Comparison of ENCODE assay signal across 9 cellular contexts in the genomic region with DNA sequence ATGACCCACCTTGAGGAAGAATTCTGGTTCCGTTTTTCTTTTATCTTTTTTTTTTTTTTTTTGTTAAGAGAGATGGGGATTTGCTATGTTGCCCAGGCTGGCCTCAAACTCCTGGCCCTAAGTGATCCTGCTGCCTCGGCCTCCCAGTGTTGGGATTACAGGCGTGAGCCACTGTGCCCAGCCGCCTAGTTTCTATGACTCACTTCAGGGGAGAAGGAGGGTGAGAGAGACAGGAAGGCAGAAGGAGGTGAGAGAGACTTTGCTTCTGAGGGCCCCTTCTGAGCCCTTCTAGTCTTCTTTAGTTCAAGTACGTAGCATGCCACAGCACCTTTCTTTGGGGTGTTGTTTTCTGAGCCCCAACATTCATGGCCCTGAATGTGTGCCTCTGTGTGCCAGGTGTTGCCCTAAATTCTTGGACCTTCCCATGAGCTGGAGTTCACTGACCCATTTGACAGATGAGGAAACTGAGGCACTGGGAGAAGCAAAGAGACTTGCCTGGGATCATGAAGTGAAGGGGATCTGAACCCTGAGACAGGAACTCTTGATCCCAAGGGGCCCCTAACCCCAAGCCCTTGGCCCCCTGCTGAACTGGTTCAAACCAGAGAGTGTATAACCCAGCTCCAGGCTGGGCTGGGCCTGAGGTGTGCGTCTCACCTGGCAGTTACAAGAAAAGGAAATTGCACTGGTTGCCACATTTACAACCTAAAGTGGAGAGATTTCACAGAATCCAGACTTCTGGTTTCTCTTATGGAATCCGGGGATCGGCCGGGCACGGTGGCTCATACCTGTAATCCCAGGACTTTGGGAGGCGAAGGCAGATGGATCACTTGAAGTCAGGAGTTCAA. TPM values are rescaled to one million over a fixed set of nuclear protein-coding genes. Genes with fewer than 3 reads are reported as not detected.
A peak's percentile ranks its signal among the peaks of the same experiment; 100 is the strongest.
DNase-seq lines count a peak whose midpoint lies in the region; TF ChIP-seq lines count a peak whose summit lies in the region.
"Had no signal": no experiment of that assay in that cellular context is flagged by ENCODE, and none has a peak within 500 bp of the region (broad histone marks: within the 10 kb centered on the region; RNA-seq: fewer than 3 reads in every experiment).

No MANE protein-coding gene starts in this region.

- peaks cover 27% of the 10 kb centered on the region for H3K36me3 Mint-ChIP-seq in T-helper 2 cell treated with Interferon-gamma antibody and Interleukin-4, amounts not matched to agents 5 μg/mL and 100 μg/mL, for 36 hours (ENCODE audit: low read depth)
- peaks cover 16% of the 10 kb centered on the region for H3K36me3 Mint-ChIP-seq in endothelial cell (ENCODE audit: low read depth, unreplicated experiment)
- no peaks in the 10 kb centered on the region for H3K36me3 Mint-ChIP-seq in progenitor cell of endocrine pancreas (ENCODE audit: insufficient read depth)

- no peaks in the 10 kb centered on the region for H3K27me3 Mint-ChIP-seq in T-helper 2 cell treated with Interferon-gamma antibody and Interleukin-4, amounts not matched to agents 5 μg/mL and 100 μg/mL, for 36 hours (ENCODE audit: low read depth)
- H3K27me3 Mint-ChIP-seq in endothelial cell (ENCODE audit: unreplicated experiment) = peaks cover 6% of the 10 kb centered on the region
- H3K27me3 Mint-ChIP-seq in progenitor cell of endocrine pancreas = peaks cover 13% of the 10 kb centered on the region

- H3K27ac Mint-ChIP-seq in T-helper 2 cell treated with Interferon-gamma antibody and Interleukin-4, amounts not matched to agents 5 μg/mL and 100 μg/mL, for 36 hours = peak overlapping the region; percentile 78
- H3K27ac Mint-ChIP-seq in endothelial cell (ENCODE audit: unreplicated experiment) (peak overlapping the region; percentile 67), progenitor cell of endocrine pancreas (no peak overlapping the region)

- no peaks in the 10 kb centered on the region for H3K9me3 Mint-ChIP-seq in T-helper 2 cell treated with Interferon-gamma antibody and Interleukin-4, amounts not matched to agents 5 μg/mL and 100 μg/mL, for 36 hours
- H3K9me3 Mint-ChIP-seq in endothelial cell (ENCODE audit: unreplicated experiment) (no peaks in the 10 kb centered on the region), progenitor cell of endocrine pancreas (ENCODE audit: low read depth) (no peaks in the 10 kb centered on the region)

- TF ChIP-seq CTCF in endothelial cell (IDR thresholded peaks at IDR 0.05; ENCODE audit: unreplicated experiment) (no peak), progenitor cell of endocrine pancreas (IDR thresholded peaks at IDR 0.05; ENCODE audit: unreplicated experiment) (no peak)

- peak; percentile 43 for DNase-seq in activated naive CD4-positive, alpha-beta T cell treated with Interleukin-2 at 50 U/mL for 16 hours
- no peak for DNase-seq in activated naive CD4-positive, alpha-beta T cell (lab: John Stamatoyannopoulos, UW)
- no peak for DNase-seq in T-helper 2 cell treated with Interferon-gamma antibody and Interleukin-4, amounts not matched to agents 5 μg/mL and 100 μg/mL, for 36 hours (ENCODE audit: low spot score)
- DNase-seq in endothelial cell (ENCODE audit: low spot score) = peak; percentile 4
- DNase-seq in stimulated activated naive CD4-positive, alpha-beta T cell treated with Interleukin-2 at 50 U/mL for 16 hours (lab: John Stamatoyannopoulos, UW) = peak; percentile 22
- no peak for DNase-seq in progenitor cell of endocrine pancreas (ENCODE audit: low spot score, unreplicated experiment)
- no peak for DNase-seq in GM03348 (ENCODE audit: low spot score)
- DNase-seq in hepatic stellate cell (ENCODE audit: low spot score) = no peak
- DNase-seq: GOT3 had no signal

- H3K4me1 Mint-ChIP-seq in T-helper 2 cell treated with Interferon-gamma antibody and Interleukin-4, amounts not matched to agents 5 μg/mL and 100 μg/mL, for 36 hours (ENCODE audit: low read depth) = peaks cover 62% of the 10 kb centered on the region
- H3K4me1 Mint-ChIP-seq in endothelial cell (ENCODE audit: unreplicated experiment) (peaks cover 60% of the 10 kb centered on the region), progenitor cell of endocrine pancreas (ENCODE audit: low read depth) (no peaks in the 10 kb centered on the region)

- H3K4me3 Mint-ChIP-seq in T-helper 2 cell treated with Interferon-gamma antibody and Interleukin-4, amounts not matched to agents 5 μg/mL and 100 μg/mL, for 36 hours = peak overlapping the region; percentile 61
- H3K4me3 Mint-ChIP-seq in endothelial cell (ENCODE audit: unreplicated experiment) = peak overlapping the region; percentile 69
- no peak overlapping the region for H3K4me3 Mint-ChIP-seq in progenitor cell of endocrine pancreas (ENCODE audit: low read depth)

RNA-seq across cellular contexts. Expression of gene SH2B3, which starts 20.8 kb away (rescaled TPM):
- total RNA-seq in endothelial cell (ENCODE audit: unreplicated experiment) (93.7 TPM), progenitor cell of endocrine pancreas (0.72 and 1.5 TPM in 2 replicates)

RNA-seq across cellular contexts. Expression of gene PHETA1, which starts 57.7 kb away (rescaled TPM):
- total RNA-seq in endothelial cell (ENCODE audit: unreplicated experiment) (14.8 TPM), progenitor cell of endocrine pancreas (31.3 and 32.9 TPM in 2 replicates)

Comparison
In these comparisons a context has a peak if more than half of its experiments do, and no peak if none do; other contexts are left out.
1. DNase-seq: peak in activated naive CD4-positive, alpha-beta T cell treated with Interleukin-2 at 50 U/mL for 16 hours (single experiment), endothelial cell (single experiment) and stimulated activated naive CD4-positive, alpha-beta T cell treated with Interleukin-2 at 50 U/mL for 16 hours (single experiment); none in activated naive CD4-positive, alpha-beta T cell (0 of 4), T-helper 2 cell treated with Interferon-gamma antibody and Interleukin-4, amounts not matched to agents 5 μg/mL and 100 μg/mL, for 36 hours (single experiment), progenitor cell of endocrine pancreas (single experiment), GM03348 (single experiment) and hepatic stellate cell (single experiment).
2. RNA of gene SH2B3, which starts 20.8 kb away (total RNA-seq): 93.7 TPM in endothelial cell (single experiment); 0.72 to 1.5 TPM in progenitor cell of endocrine pancreas; every median in the first group is over 10 times any median in the second.